1 cellular context compared by ENCODE assay signal in genomic region chr1:171313835-171314320, GRCh38.
A peak's percentile ranks its signal among the peaks of the same experiment; 100 is the strongest.
TF ChIP-seq lines count a peak whose summit lies in the region.

Gene FMO4 (plus strand): TSS chr1:171314183. CDS start chr1:171319826, 5,643 bp downstream.

TF ChIP-seq in HEK293, 187 proteins besides CTCF, POLR2A, EP300 and RAD21 (continued from another document and continues in another):
- TF ChIP-seq, protein P1, sequence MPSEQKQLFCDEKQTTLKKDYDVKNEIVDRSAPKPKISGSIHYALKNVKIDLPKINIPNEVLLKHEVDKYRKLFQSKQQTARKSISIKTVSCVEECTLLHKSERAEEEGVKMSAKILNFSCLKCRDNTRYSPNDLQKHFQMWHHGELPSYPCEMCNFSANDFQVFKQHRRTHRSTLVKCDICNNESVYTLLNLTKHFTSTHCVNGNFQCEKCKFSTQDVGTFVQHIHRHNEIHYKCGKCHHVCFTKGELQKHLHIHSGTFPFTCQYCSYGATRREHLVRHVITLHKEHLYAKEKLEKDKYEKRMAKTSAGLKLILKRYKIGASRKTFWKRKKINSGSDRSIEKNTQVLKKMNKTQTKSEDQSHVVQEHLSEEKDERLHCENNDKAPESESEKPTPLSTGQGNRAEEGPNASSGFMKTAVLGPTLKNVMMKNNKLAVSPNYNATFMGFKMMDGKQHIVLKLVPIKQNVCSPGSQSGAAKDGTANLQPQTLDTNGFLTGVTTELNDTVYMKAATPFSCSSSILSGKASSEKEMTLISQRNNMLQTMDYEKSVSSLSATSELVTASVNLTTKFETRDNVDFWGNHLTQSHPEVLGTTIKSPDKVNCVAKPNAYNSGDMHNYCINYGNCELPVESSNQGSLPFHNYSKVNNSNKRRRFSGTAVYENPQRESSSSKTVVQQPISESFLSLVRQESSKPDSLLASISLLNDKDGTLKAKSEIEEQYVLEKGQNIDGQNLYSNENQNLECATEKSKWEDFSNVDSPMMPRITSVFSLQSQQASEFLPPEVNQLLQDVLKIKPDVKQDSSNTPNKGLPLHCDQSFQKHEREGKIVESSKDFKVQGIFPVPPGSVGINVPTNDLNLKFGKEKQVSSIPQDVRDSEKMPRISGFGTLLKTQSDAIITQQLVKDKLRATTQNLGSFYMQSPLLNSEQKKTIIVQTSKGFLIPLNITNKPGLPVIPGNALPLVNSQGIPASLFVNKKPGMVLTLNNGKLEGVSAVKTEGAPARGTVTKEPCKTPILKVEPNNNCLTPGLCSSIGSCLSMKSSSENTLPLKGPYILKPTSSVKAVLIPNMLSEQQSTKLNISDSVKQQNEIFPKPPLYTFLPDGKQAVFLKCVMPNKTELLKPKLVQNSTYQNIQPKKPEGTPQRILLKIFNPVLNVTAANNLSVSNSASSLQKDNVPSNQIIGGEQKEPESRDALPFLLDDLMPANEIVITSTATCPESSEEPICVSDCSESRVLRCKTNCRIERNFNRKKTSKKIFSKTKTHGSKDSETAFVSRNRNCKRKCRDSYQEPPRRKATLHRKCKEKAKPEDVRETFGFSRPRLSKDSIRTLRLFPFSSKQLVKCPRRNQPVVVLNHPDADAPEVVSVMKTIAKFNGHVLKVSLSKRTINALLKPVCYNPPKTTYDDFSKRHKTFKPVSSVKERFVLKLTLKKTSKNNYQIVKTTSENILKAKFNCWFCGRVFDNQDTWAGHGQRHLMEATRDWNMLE (tag by site-specific recombination; conservative IDR thresholded peaks at IDR 0.05; ENCODE audit: low read depth) = peak; percentile 58; the same call in 1 of the 2 replicates
- peak; percentile 43; the same call in 1 of the 2 replicates for TF ChIP-seq KLF17 (tag by site-specific recombination; IDR thresholded peaks at IDR 0.05)
- TF ChIP-seq ZNF202 (tag by site-specific recombination; IDR thresholded peaks at IDR 0.05; ENCODE audit: borderline replicate concordance) = no peak
- 0 out of 2 replicates have a peak, but pooled peaks have one; percentile 17 for TF ChIP-seq KLF10 (tag by site-specific recombination; IDR thresholded peaks at IDR 0.05)
- peak; percentile 93 for TF ChIP-seq ZNF654 (tag by site-specific recombination; IDR thresholded peaks at IDR 0.05; ENCODE audit: low read depth)
- no peak for TF ChIP-seq MYNN (tag by site-specific recombination; IDR thresholded peaks at IDR 0.05; ENCODE audit: borderline replicate concordance)
- TF ChIP-seq MEIS1 (CRISPR knock-in tag; IDR thresholded peaks at IDR 0.05; ENCODE audit: borderline replicate concordance) = peak; percentile 41; the same call in 1 of the 2 replicates
- peak; percentile 95 for TF ChIP-seq ZNF629 (tag by site-specific recombination; IDR thresholded peaks at IDR 0.05)
- TF ChIP-seq ZXDB (tag by site-specific recombination; IDR thresholded peaks at IDR 0.05) = peak; percentile 46; the same call in 1 of the 2 replicates
- TF ChIP-seq ZIC2 (tag by site-specific recombination; IDR thresholded peaks at IDR 0.05) = no peak
- TF ChIP-seq ZNF768 (tag by site-specific recombination; IDR thresholded peaks at IDR 0.05) = no peak
- TF ChIP-seq KLF8 (tag by site-specific recombination; IDR thresholded peaks at IDR 0.05) = 0 out of 2 replicates have a peak, but pooled peaks have one; percentile 51
- peak; percentile 75 for TF ChIP-seq SP2 (tag by site-specific recombination; IDR thresholded peaks at IDR 0.05)
- TF ChIP-seq SP7 (tag by site-specific recombination; IDR thresholded peaks at IDR 0.05) = peak; percentile 62; the same call in 1 of the 2 replicates
- peak; percentile 49; the same call in 1 of the 2 replicates for TF ChIP-seq PATZ1 (tag by site-specific recombination; IDR thresholded peaks at IDR 0.05)
- TF ChIP-seq, protein P2, sequence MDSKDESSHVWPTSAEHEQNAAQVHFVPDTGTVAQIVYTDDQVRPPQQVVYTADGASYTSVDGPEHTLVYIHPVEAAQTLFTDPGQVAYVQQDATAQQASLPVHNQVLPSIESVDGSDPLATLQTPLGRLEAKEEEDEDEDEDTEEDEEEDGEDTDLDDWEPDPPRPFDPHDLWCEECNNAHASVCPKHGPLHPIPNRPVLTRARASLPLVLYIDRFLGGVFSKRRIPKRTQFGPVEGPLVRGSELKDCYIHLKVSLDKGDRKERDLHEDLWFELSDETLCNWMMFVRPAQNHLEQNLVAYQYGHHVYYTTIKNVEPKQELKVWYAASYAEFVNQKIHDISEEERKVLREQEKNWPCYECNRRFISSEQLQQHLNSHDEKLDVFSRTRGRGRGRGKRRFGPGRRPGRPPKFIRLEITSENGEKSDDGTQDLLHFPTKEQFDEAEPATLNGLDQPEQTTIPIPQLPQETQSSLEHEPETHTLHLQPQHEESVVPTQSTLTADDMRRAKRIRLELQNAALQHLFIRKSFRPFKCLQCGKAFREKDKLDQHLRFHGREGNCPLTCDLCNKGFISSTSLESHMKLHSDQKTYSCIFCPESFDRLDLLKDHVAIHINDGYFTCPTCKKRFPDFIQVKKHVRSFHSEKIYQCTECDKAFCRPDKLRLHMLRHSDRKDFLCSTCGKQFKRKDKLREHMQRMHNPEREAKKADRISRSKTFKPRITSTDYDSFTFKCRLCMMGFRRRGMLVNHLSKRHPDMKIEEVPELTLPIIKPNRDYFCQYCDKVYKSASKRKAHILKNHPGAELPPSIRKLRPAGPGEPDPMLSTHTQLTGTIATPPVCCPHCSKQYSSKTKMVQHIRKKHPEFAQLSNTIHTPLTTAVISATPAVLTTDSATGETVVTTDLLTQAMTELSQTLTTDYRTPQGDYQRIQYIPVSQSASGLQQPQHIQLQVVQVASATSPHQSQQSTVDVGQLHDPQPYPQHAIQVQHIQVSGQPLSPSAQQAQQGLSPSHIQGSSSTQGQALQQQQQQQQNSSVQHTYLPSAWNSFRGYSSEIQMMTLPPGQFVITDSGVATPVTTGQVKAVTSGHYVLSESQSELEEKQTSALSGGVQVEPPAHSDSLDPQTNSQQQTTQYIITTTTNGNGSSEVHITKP (tag by site-specific recombination; IDR thresholded peaks at IDR 0.05) = peak; percentile 12; the same call in 1 of the 2 replicates
- TF ChIP-seq ZNF391 (tag by site-specific recombination; IDR thresholded peaks at IDR 0.05; ENCODE audit: borderline replicate concordance, low read depth) = no peak
- TF ChIP-seq, protein P3, sequence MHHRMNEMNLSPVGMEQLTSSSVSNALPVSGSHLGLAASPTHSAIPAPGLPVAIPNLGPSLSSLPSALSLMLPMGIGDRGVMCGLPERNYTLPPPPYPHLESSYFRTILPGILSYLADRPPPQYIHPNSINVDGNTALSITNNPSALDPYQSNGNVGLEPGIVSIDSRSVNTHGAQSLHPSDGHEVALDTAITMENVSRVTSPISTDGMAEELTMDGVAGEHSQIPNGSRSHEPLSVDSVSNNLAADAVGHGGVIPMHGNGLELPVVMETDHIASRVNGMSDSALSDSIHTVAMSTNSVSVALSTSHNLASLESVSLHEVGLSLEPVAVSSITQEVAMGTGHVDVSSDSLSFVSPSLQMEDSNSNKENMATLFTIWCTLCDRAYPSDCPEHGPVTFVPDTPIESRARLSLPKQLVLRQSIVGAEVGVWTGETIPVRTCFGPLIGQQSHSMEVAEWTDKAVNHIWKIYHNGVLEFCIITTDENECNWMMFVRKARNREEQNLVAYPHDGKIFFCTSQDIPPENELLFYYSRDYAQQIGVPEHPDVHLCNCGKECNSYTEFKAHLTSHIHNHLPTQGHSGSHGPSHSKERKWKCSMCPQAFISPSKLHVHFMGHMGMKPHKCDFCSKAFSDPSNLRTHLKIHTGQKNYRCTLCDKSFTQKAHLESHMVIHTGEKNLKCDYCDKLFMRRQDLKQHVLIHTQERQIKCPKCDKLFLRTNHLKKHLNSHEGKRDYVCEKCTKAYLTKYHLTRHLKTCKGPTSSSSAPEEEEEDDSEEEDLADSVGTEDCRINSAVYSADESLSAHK (tag by site-specific recombination; IDR thresholded peaks at IDR 0.05) = no peak
- TF ChIP-seq TRIM28 (IDR thresholded peaks at IDR 0.05; ENCODE audit: borderline replicate concordance, low read length) = 0 out of 2 replicates have a peak, but pooled peaks have one; percentile 41
- TF ChIP-seq ZBTB48 (tag by site-specific recombination; IDR thresholded peaks at IDR 0.05) = 0 out of 2 replicates have a peak, but pooled peaks have one; percentile 9
- TF ChIP-seq, protein P4, sequence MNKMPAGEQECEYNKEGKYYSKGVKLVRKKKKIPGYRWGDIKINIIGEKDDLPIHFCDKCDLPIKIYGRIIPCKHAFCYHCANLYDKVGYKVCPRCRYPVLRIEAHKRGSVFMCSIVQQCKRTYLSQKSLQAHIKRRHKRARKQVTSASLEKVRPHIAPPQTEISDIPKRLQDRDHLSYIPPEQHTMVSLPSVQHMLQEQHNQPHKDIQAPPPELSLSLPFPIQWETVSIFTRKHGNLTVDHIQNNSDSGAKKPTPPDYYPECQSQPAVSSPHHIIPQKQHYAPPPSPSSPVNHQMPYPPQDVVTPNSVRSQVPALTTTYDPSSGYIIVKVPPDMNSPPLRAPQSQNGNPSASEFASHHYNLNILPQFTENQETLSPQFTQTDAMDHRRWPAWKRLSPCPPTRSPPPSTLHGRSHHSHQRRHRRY (tag by site-specific recombination; IDR thresholded peaks at IDR 0.05) = no peak
- TF ChIP-seq ZNF600 (tag by site-specific recombination; IDR thresholded peaks at IDR 0.05) = peak; percentile 71
- TF ChIP-seq ZNF843 (tag by site-specific recombination; IDR thresholded peaks at IDR 0.05) = no peak
- peak; percentile 93 for TF ChIP-seq REST (tag by site-specific recombination; IDR thresholded peaks at IDR 0.05)
- no peak for TF ChIP-seq HOXA7 (CRISPR knock-in tag; IDR thresholded peaks at IDR 0.05; ENCODE audit: borderline replicate concordance)
- peak; percentile 32; the same call in 1 of the 2 replicates for TF ChIP-seq ZNF692 (tag by site-specific recombination; IDR thresholded peaks at IDR 0.05)
- TF ChIP-seq, protein P5, sequence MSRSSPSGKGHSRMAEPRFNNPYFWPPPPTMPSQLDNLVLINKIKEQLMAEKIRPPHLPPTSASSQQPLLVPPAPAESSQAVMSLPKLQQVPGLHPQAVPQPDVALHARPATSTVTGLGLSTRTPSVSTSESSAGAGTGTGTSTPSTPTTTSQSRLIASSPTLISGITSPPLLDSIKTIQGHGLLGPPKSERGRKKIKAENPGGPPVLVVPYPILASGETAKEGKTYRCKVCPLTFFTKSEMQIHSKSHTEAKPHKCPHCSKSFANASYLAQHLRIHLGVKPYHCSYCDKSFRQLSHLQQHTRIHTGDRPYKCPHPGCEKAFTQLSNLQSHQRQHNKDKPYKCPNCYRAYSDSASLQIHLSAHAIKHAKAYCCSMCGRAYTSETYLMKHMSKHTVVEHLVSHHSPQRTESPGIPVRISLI (tag by site-specific recombination; IDR thresholded peaks at IDR 0.05) = peak; percentile 81
- TF ChIP-seq ZNF211 (tag by site-specific recombination; IDR thresholded peaks at IDR 0.05; ENCODE audit: low read depth) = no peak
- TF ChIP-seq ZNF366 (tag by site-specific recombination; conservative IDR thresholded peaks at IDR 0.05) = 0 out of 2 replicates have a peak, but pooled peaks have one; percentile 30
- TF ChIP-seq ZBTB21 (tag by site-specific recombination; IDR thresholded peaks at IDR 0.05) = peak; percentile 85
- no peak for TF ChIP-seq ZNF837 (tag by site-specific recombination; IDR thresholded peaks at IDR 0.05)
